ENCODE assay signal across 1 cellular context in genomic region chr7:101819183-101819582, GRCh38.
TF ChIP-seq lines count a peak whose summit lies in the region.

No MANE protein-coding gene starts in this region.

TF ChIP-seq in SK-N-SH, 30 proteins besides CTCF, POLR2A, EP300 and RAD21 (continued from another document):
- TF ChIP-seq, protein P1, sequence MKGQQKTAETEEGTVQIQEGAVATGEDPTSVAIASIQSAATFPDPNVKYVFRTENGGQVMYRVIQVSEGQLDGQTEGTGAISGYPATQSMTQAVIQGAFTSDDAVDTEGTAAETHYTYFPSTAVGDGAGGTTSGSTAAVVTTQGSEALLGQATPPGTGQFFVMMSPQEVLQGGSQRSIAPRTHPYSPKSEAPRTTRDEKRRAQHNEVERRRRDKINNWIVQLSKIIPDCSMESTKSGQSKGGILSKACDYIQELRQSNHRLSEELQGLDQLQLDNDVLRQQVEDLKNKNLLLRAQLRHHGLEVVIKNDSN (IDR thresholded peaks at IDR 0.05; ENCODE audit: borderline replicate concordance, low read depth) = no peak
- TF ChIP-seq, protein P2, sequence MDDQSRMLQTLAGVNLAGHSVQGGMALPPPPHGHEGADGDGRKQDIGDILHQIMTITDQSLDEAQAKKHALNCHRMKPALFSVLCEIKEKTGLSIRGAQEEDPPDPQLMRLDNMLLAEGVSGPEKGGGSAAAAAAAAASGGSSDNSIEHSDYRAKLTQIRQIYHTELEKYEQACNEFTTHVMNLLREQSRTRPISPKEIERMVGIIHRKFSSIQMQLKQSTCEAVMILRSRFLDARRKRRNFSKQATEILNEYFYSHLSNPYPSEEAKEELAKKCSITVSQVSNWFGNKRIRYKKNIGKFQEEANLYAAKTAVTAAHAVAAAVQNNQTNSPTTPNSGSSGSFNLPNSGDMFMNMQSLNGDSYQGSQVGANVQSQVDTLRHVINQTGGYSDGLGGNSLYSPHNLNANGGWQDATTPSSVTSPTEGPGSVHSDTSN (IDR thresholded peaks at IDR 0.05) = no peak
